ENCODE assay signal across 8 cellular contexts in the genomic region with DNA sequence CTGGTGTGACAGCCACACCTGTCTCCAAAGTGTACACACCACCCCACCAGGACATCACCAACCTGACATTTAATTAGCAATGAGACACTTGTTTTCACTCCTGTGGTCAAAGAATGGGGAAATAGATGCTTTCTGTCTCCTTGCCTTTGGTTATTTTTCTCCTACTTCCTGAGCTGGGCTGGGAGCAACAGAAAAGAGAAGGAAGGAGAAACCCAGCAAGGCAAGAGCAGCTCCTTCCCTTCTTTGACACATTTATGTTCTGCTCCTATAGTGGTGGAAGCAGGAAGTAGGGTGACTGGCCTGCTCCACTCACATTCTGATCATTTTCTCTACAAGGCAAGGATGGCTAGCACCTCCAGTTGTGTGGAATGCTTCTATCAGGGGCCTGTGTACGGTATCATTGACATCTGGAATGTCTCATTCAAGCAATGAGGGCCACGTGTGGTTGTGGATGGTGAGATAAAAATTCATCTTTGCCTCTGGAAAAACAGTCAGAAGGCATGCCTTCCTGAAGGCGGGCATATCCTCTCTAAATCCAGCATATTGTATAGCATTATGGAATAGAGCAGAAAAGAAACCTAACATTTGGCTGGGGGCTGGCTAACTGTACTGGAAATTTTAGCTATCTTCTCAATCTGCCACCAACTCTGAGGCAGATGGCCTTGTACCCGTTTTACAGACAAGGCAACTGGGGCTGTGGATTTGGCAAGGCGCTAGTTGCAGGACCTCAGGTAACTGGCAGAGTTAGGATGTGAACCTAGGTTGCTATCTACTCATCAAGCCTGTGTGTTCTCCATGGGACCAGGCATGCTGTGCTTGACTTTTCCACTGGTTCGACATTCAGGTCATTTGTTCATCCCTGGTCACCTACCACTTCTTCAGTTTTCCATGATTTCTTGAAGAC. TPM values are rescaled to one million over a fixed set of nuclear protein-coding genes. Genes with fewer than 3 reads are reported as not detected.
DNase-seq lines count a peak whose midpoint lies in the region; ATAC-seq and TF ChIP-seq lines count a peak whose summit lies in the region.

No MANE protein-coding gene starts in this region.

- no peak for TF ChIP-seq CTCF in HEK293 (tag by site-specific recombination; IDR thresholded peaks at IDR 0.05)

- no peak overlapping the region for H3K4me3 ChIP-seq in HEK293 (ENCODE audit: low read depth, low read length)
- H3K4me3 ChIP-seq in SJCRH30 = no peak overlapping the region
- no peak overlapping the region for H3K4me3 ChIP-seq in esophagus (ENCODE audit: low read depth in 1 of 2, low read length in 2 of 2)
- peak overlapping the region in 1 of 3 donors; percentile 22 for H3K4me3 ChIP-seq in skeletal muscle tissue (ENCODE audit: low read length in 3 of 3)

- POLR2A ChIA-PET in HEK293 (lab: Yijun Ruan, JAX) = interaction anchor here (0.7 to 1.2 kb wide), 2 partner anchors 18 to 25 kb away, joined by 3 to 5 read pairs; a partner anchor contains a TSS

- H3K4me1 ChIP-seq in HEK293 (ENCODE audit: control insufficient read depth, insufficient read depth, low read length) (peaks cover 15% of the 10 kb centered on the region), SJCRH30 (peaks cover 20% of the 10 kb centered on the region), esophagus (ENCODE audit: control insufficient read depth in 2 of 2, insufficient read depth in 2 of 2, low read length in 1 of 2) (peaks cover 0 to 17% of the 10 kb centered on the region in 2 donors), skeletal muscle tissue (ENCODE audit: control insufficient read depth in 3 of 3, insufficient read depth in 3 of 3, low read length in 3 of 3) (peaks cover 32 to 43% (median 42%) of the 10 kb centered on the region in 3 donors)

- 91 to 93% methylated on average over 6 of the region's 6 CpGs for WGBS in esophagus, 2 donors

- H3K27me3 ChIP-seq in SJCRH30 = no peaks in the 10 kb centered on the region
- no peaks in the 10 kb centered on the region for H3K27me3 ChIP-seq in esophagus (ENCODE audit: control insufficient read depth in 1 of 2, insufficient read depth in 2 of 2, low read length in 2 of 2)
- H3K27me3 ChIP-seq in skeletal muscle tissue (ENCODE audit: control insufficient read depth in 3 of 3, insufficient read depth in 3 of 3, low read length in 3 of 3) = no peaks in the 10 kb centered on the region

- H3K36me3 ChIP-seq in HEK293 (ENCODE audit: control insufficient read depth in 2 of 2, insufficient read depth in 1 of 2, low read length in 2 of 2) (no peaks in the 10 kb centered on the region), SJCRH30 (no peaks in the 10 kb centered on the region), esophagus (ENCODE audit: control insufficient read depth in 2 of 2, insufficient read depth in 2 of 2, low read length in 1 of 2) (no peaks in the 10 kb centered on the region), skeletal muscle tissue (ENCODE audit: control insufficient read depth in 3 of 3, insufficient read depth in 3 of 3, low read length in 3 of 3) (no peaks in the 10 kb centered on the region)

- CTCF ChIA-PET in HEK293 (lab: Yijun Ruan, JAX) = interaction anchor here (0.6 to 2.5 kb wide), 3 partner anchors 11 to 142 kb away, joined by 4 to 9 read pairs (median 5); no protein-coding TSS in a partner anchor

- H3K9me3 ChIP-seq in HEK293 (ENCODE audit: control insufficient read depth, insufficient read depth, low read depth, low read length) (no peaks in the 10 kb centered on the region), SJCRH30 (replicated peaks) (no peaks in the 10 kb centered on the region; the same call in 1 of the 2 replicates), esophagus (ENCODE audit: control insufficient read depth in 2 of 2, insufficient read depth in 1 of 2, low read depth in 1 of 2, low read length in 1 of 2) (no peaks in the 10 kb centered on the region), skeletal muscle tissue (ENCODE audit: control insufficient read depth in 3 of 3, low read length in 3 of 3) (no peaks in the 10 kb centered on the region)

- H3K9ac ChIP-seq in skeletal muscle tissue (ENCODE audit: low read depth in 1 of 3, low read length in 3 of 3) = peak overlapping the region in 1 of 3 donors; percentile 75

- DNase-seq in SJCRH30 = no peak
- no peak for DNase-seq in NCI-H510A (lab: John Stamatoyannopoulos, UW)

- H3K27ac ChIP-seq in HEK293 (ENCODE audit: extremely low read depth, low read depth, low read length) = no peak overlapping the region
- peak overlapping the region; percentile 60; the same call in 1 of the 2 replicates for H3K27ac ChIP-seq in SJCRH30
- peak overlapping the region; percentile 98 to 100 for H3K27ac ChIP-seq in esophagus (ENCODE audit: low read depth in 2 of 2, low read length in 1 of 2)
- peak overlapping the region; percentile 82 for H3K27ac ChIP-seq in skeletal muscle tissue (ENCODE audit: low read depth, low read length)

- ATAC-seq in HG03521 (IDR thresholded peaks at IDR 0.05; ENCODE audit: unreplicated experiment) (no peak), HG03520 (IDR thresholded peaks at IDR 0.05; ENCODE audit: unreplicated experiment) (no peak), HG02642 (IDR thresholded peaks at IDR 0.05; ENCODE audit: poor library complexity, unreplicated experiment) (no peak)

TF ChIP-seq in HEK293, 187 proteins besides CTCF, POLR2A, EP300 and RAD21:
- TF ChIP-seq SETDB1 (IDR thresholded peaks at IDR 0.05; ENCODE audit: insufficient read length, low read length) (peak; percentile 41), ZFP37 (tag by site-specific recombination; IDR thresholded peaks at IDR 0.05) (no peak), ZNF701 (tag by site-specific recombination; IDR thresholded peaks at IDR 0.05) (no peak), KLF7 (tag by site-specific recombination; IDR thresholded peaks at IDR 0.05; ENCODE audit: borderline replicate concordance) (no peak), ZNF266 (tag by site-specific recombination; IDR thresholded peaks at IDR 0.05; ENCODE audit: low read depth) (no peak), SP3 (tag by site-specific recombination; IDR thresholded peaks at IDR 0.05) (no peak)
- TF ChIP-seq, protein P1, sequence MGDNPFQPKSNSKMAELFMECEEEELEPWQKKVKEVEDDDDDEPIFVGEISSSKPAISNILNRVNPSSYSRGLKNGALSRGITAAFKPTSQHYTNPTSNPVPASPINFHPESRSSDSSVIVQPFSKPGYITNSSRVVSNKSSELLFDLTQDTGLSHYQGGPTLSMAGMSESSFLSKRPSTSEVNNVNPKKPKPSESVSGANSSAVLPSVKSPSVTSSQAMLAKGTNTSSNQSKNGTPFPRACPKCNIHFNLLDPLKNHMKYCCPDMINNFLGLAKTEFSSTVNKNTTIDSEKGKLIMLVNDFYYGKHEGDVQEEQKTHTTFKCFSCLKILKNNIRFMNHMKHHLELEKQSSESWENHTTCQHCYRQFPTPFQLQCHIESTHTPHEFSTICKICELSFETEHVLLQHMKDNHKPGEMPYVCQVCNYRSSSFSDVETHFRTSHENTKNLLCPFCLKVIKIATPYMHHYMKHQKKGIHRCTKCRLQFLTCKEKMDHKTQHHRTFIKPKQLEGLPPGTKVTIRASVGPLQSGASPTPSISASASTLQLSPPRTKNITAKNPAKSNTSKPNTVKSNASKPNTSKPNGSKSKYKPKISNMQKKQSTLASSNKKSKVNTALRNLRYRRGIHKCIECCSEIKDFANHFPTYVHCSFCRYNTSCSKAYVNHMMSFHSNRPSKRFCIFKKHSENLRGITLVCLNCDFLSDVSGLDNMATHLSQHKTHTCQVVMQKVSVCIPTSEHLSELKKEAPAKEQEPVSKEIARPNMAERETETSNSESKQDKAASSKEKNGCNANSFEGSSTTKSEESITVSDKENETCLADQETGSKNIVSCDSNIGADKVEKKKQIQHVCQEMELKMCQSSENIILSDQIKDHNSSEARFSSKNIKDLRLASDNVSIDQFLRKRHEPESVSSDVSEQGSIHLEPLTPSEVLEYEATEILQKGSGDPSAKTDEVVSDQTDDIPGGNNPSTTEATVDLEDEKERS (tag by site-specific recombination; IDR thresholded peaks at IDR 0.05) = no peak
- TF ChIP-seq, protein P2, sequence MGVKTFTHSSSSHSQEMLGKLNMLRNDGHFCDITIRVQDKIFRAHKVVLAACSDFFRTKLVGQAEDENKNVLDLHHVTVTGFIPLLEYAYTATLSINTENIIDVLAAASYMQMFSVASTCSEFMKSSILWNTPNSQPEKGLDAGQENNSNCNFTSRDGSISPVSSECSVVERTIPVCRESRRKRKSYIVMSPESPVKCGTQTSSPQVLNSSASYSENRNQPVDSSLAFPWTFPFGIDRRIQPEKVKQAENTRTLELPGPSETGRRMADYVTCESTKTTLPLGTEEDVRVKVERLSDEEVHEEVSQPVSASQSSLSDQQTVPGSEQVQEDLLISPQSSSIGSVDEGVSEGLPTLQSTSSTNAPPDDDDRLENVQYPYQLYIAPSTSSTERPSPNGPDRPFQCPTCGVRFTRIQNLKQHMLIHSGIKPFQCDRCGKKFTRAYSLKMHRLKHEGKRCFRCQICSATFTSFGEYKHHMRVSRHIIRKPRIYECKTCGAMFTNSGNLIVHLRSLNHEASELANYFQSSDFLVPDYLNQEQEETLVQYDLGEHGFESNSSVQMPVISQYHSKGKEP (tag by site-specific recombination; IDR thresholded peaks at IDR 0.05) = no peak

RNA-seq across cellular contexts. Expression of a gene that starts 24.7 kb away (rescaled TPM):
- total RNA-seq in SJCRH30 (2014; rRNA removed; shearing (Covaris generic)) = 1.9 and 2.0 TPM in 2 replicates
- polyA plus RNA-seq in esophagus = 100 to 1,000 TPM; 412 to 630 TPM
- total RNA-seq in skeletal muscle tissue = 32.4 TPM

RNA-seq across cellular contexts. Expression of a gene that starts 52.9 kb away (rescaled TPM):
- 66.5 and 76.2 TPM in 2 replicates for total RNA-seq in SJCRH30 (2014; rRNA removed; shearing (Covaris generic))
- 10 to 100 TPM; 25.4 to 35.8 TPM for polyA plus RNA-seq in esophagus
- 20.9 TPM for total RNA-seq in skeletal muscle tissue

Comparison
In these comparisons a context has a peak if more than half of its experiments do, and no peak if none do; other contexts are left out.
1. RNA of a gene that starts 24.7 kb away (total RNA-seq): 32.4 TPM in skeletal muscle tissue (single experiment); 1.9 to 2.0 TPM in SJCRH30; every median in the first group is over 10 times any median in the second.